Comparison of ENCODE assay signal across 1 cellular context in genomic region chr12:88579941-88580871, GRCh38.
TF ChIP-seq lines count a peak whose summit lies in the region.

Gene KITLG (minus strand): TSS chr12:88580471. CDS start chr12:88580278, 193 bp downstream.

TF ChIP-seq in HepG2, 621 proteins besides CTCF, POLR2A, EP300 and RAD21 (continued from another document and continues in another):
- TF ChIP-seq PAXIP1 (CRISPR knock-in tag; conservative IDR thresholded peaks at IDR 0.05), result no peak
- no peak for TF ChIP-seq ZNF569 (CRISPR knock-in tag; IDR thresholded peaks at IDR 0.05; ENCODE audit: borderline replicate concordance)
- TF ChIP-seq U2AF2 (IDR thresholded peaks at IDR 0.05; ENCODE audit: low read depth, low read length), result no peak
- 0 out of 2 replicates have a peak, but pooled peaks have one; percentile 19 for TF ChIP-seq ZNF567 (CRISPR knock-in tag; IDR thresholded peaks at IDR 0.05; ENCODE audit: borderline replicate concordance)
- TF ChIP-seq ZNF138 (CRISPR knock-in tag; IDR thresholded peaks at IDR 0.05; ENCODE audit: low read depth), result no peak
- TF ChIP-seq ZFX (CRISPR knock-in tag; IDR thresholded peaks at IDR 0.05; ENCODE audit: low read depth), result peak; percentile 21; the same call in 1 of the 2 replicates
- peak; percentile 31 for TF ChIP-seq RBM39 (IDR thresholded peaks at IDR 0.05; ENCODE audit: low read depth, low read length, poor library complexity, severe bottlenecking)
- TF ChIP-seq NPAS2 (CRISPR knock-in tag; IDR thresholded peaks at IDR 0.05; ENCODE audit: borderline replicate concordance), result no peak
- TF ChIP-seq MXI1 (IDR thresholded peaks at IDR 0.05; ENCODE audit: borderline replicate concordance, low read depth, low read length), result no peak
- TF ChIP-seq IKZF5 (CRISPR knock-in tag; IDR thresholded peaks at IDR 0.05), result no peak
- TF ChIP-seq SOX6 (IDR thresholded peaks at IDR 0.05), result no peak
- TF ChIP-seq SOX6 (CRISPR knock-in tag; IDR thresholded peaks at IDR 0.05), result no peak
- no peak for TF ChIP-seq FIP1L1 (IDR thresholded peaks at IDR 0.05; ENCODE audit: borderline replicate concordance, insufficient read depth, low read depth, low read length)
- no peak; the same call in 1 of the 2 replicates for TF ChIP-seq CCDC6 (CRISPR knock-in tag; IDR thresholded peaks at IDR 0.05)
- 0 out of 2 replicates have a peak, but pooled peaks have one; percentile 41 for TF ChIP-seq ZNF782 (CRISPR knock-in tag; IDR thresholded peaks at IDR 0.05; ENCODE audit: borderline replicate concordance)
- TF ChIP-seq TCF7L2 (IDR thresholded peaks at IDR 0.05; ENCODE audit: low read depth, low read length), result no peak
- TF ChIP-seq HNRNPUL1 (IDR thresholded peaks at IDR 0.05; ENCODE audit: low read depth, low read length), result no peak
- TF ChIP-seq ZNF646 (CRISPR knock-in tag; IDR thresholded peaks at IDR 0.05), result no peak
- no peak for TF ChIP-seq ZNF704 (CRISPR knock-in tag; IDR thresholded peaks at IDR 0.05; ENCODE audit: borderline replicate concordance)
- TF ChIP-seq ESRRA (CRISPR knock-in tag; IDR thresholded peaks at IDR 0.05; ENCODE audit: low read depth), result no peak
- no peak for TF ChIP-seq ZNF510 (CRISPR knock-in tag; IDR thresholded peaks at IDR 0.05; ENCODE audit: low read depth)
- TF ChIP-seq POLR2AphosphoS5 (IDR thresholded peaks at IDR 0.05; ENCODE audit: low read depth, low read length), result no peak
- no peak for TF ChIP-seq ZKSCAN1 (IDR thresholded peaks at IDR 0.05; ENCODE audit: low read length)
- no peak for TF ChIP-seq MLXIP (CRISPR knock-in tag; IDR thresholded peaks at IDR 0.05; ENCODE audit: borderline replicate concordance)
- TF ChIP-seq ZNF253 (CRISPR knock-in tag; IDR thresholded peaks at IDR 0.05; ENCODE audit: borderline replicate concordance), result no peak
- 0 out of 2 replicates have a peak, but pooled peaks have one; percentile 23 for TF ChIP-seq ZNF607 (CRISPR knock-in tag; IDR thresholded peaks at IDR 0.05; ENCODE audit: borderline replicate concordance)
- TF ChIP-seq ZNF382 (CRISPR knock-in tag; IDR thresholded peaks at IDR 0.05; ENCODE audit: borderline replicate concordance), result no peak
- 0 out of 2 replicates have a peak, but pooled peaks have one; percentile 69 for TF ChIP-seq ZNF414 (CRISPR knock-in tag; IDR thresholded peaks at IDR 0.05)
- no peak for TF ChIP-seq NCOA5 (CRISPR knock-in tag; IDR thresholded peaks at IDR 0.05)
- 0 out of 2 replicates have a peak, but pooled peaks have one; percentile 34 for TF ChIP-seq KAT8 (CRISPR knock-in tag; IDR thresholded peaks at IDR 0.05)
- TF ChIP-seq THYN1 (CRISPR knock-in tag; IDR thresholded peaks at IDR 0.05; ENCODE audit: borderline replicate concordance, low read depth), result no peak
- TF ChIP-seq ZBTB38 (CRISPR knock-in tag; IDR thresholded peaks at IDR 0.05), result no peak
- no peak for TF ChIP-seq SMAD3 (CRISPR knock-in tag; IDR thresholded peaks at IDR 0.05)
- no peak for TF ChIP-seq ZNF251 (CRISPR knock-in tag; IDR thresholded peaks at IDR 0.05)
- TF ChIP-seq ZBTB34 (CRISPR knock-in tag; IDR thresholded peaks at IDR 0.05), result no peak
- TF ChIP-seq SP2 (CRISPR knock-in tag; IDR thresholded peaks at IDR 0.05), result no peak
- TF ChIP-seq ZNF362 (CRISPR knock-in tag; IDR thresholded peaks at IDR 0.05; ENCODE audit: borderline replicate concordance), result no peak
- no peak for TF ChIP-seq ZNF496 (CRISPR knock-in tag; IDR thresholded peaks at IDR 0.05; ENCODE audit: insufficient replicate concordance)
- TF ChIP-seq SMC3 (IDR thresholded peaks at IDR 0.05; ENCODE audit: low read length), result no peak
- TF ChIP-seq HIVEP1 (CRISPR knock-in tag; IDR thresholded peaks at IDR 0.05), result no peak
- TF ChIP-seq NR2F2 (IDR thresholded peaks at IDR 0.05; ENCODE audit: borderline replicate concordance, low read depth), result no peak
- peak; percentile 39; the same call in 1 of the 2 replicates for TF ChIP-seq ZNF768 (CRISPR knock-in tag; IDR thresholded peaks at IDR 0.05)
- no peak for TF ChIP-seq RCOR2 (CRISPR knock-in tag; IDR thresholded peaks at IDR 0.05)
- TF ChIP-seq ZNF670 (CRISPR knock-in tag; IDR thresholded peaks at IDR 0.05; ENCODE audit: borderline replicate concordance), result no peak
- peak; percentile 28; the same call in 1 of the 2 replicates for TF ChIP-seq ZNF331 (CRISPR knock-in tag; IDR thresholded peaks at IDR 0.05)
- TF ChIP-seq CENPX (CRISPR knock-in tag; IDR thresholded peaks at IDR 0.05), result no peak
- TF ChIP-seq ZNF619 (CRISPR knock-in tag; IDR thresholded peaks at IDR 0.05), result no peak
- no peak for TF ChIP-seq ZNF549 (CRISPR knock-in tag; IDR thresholded peaks at IDR 0.05)
- TF ChIP-seq BHLHE40 (IDR thresholded peaks at IDR 0.05; ENCODE audit: low read length), result no peak
- TF ChIP-seq PHF8 (CRISPR knock-in tag; IDR thresholded peaks at IDR 0.05), result no peak
- no peak for TF ChIP-seq FOSL1 (CRISPR knock-in tag; IDR thresholded peaks at IDR 0.05; ENCODE audit: borderline replicate concordance)
- no peak for TF ChIP-seq AHR (CRISPR knock-in tag; IDR thresholded peaks at IDR 0.05)
- no peak for TF ChIP-seq BRD4 (CRISPR knock-in tag; IDR thresholded peaks at IDR 0.05)
